1 cellular context compared by ENCODE assay signal in the genomic region with DNA sequence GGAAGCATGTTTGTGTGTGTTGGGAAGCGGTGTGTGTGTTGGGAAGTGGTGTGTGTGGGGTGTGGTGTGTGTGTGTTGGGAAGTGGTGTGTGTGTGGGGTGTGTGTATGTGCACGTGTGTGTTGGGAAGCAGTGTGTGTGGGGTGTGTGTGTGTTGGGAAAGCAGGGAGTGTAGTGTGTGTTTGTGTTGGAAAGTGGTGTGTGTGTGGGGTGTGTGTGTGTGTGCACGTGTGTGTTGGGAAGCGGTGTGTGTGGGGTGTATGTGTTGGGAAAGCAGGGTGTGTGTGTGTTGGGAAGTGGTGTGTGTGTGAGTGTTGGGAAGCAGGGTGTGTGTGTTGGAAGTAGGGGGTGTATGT.
TF ChIP-seq lines count a peak whose summit lies in the region.

No MANE protein-coding gene starts in this region.

TF ChIP-seq in GM12878, 131 proteins besides CTCF, POLR2A, EP300 and RAD21:
- TF ChIP-seq SIN3A (IDR thresholded peaks at IDR 0.05; ENCODE audit: low read depth, low read length) = no peak
- no peak for TF ChIP-seq JUNB (IDR thresholded peaks at IDR 0.05)
- no peak for TF ChIP-seq BRCA1 (IDR thresholded peaks at IDR 0.05; ENCODE audit: low read depth, low read length)
- no peak for TF ChIP-seq NR2C1 (IDR thresholded peaks at IDR 0.05)
TF ChIP-seq in GM12878: peak in this region for 0.
